2 cellular contexts compared by ENCODE assay signal in the genomic region with DNA sequence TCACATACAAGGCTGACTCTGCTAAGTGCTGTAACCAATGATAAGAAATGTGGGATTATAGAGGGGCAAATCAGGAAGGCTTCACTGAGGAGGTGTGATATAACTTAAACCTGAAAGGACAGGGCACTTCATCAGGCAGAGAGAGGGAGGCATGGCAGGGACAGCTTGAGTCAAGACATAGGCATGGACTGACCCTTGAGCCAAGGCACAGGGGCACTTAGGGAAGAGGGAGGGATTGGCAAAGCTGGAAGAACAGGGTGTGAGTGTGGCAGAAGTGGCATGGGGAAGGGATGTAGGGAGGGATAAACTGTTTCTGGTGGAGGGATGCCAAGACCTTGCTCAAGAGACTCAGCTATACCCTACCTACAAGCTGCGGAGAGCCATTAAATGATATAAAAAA.
TF ChIP-seq lines count a peak whose summit lies in the region.

No MANE protein-coding gene starts in this region.

TF ChIP-seq in SK-N-SH, 30 proteins besides CTCF, POLR2A, EP300 and RAD21 (continued from another document):
- TF ChIP-seq, protein P1, sequence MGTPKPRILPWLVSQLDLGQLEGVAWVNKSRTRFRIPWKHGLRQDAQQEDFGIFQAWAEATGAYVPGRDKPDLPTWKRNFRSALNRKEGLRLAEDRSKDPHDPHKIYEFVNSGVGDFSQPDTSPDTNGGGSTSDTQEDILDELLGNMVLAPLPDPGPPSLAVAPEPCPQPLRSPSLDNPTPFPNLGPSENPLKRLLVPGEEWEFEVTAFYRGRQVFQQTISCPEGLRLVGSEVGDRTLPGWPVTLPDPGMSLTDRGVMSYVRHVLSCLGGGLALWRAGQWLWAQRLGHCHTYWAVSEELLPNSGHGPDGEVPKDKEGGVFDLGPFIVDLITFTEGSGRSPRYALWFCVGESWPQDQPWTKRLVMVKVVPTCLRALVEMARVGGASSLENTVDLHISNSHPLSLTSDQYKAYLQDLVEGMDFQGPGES (IDR thresholded peaks at IDR 0.05; ENCODE audit: low read depth, low read length), result no peak
TF ChIP-seq in SK-N-SH: peak in this region for 0.

TF ChIP-seq in SK-N-SH treated with all-trans-retinoic acid at 6 μM for 48 hours, 23 proteins besides CTCF, POLR2A, EP300 and RAD21 (continued from another document):
- TF ChIP-seq, protein P2, sequence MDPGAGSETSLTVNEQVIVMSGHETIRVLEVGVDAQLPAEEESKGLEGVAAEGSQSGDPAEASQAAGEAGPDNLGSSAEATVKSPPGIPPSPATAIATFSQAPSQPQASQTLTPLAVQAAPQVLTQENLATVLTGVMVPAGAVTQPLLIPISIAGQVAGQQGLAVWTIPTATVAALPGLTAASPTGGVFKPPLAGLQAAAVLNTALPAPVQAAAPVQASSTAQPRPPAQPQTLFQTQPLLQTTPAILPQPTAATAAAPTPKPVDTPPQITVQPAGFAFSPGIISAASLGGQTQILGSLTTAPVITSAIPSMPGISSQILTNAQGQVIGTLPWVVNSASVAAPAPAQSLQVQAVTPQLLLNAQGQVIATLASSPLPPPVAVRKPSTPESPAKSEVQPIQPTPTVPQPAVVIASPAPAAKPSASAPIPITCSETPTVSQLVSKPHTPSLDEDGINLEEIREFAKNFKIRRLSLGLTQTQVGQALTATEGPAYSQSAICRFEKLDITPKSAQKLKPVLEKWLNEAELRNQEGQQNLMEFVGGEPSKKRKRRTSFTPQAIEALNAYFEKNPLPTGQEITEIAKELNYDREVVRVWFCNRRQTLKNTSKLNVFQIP (CRISPR knock-in tag; IDR thresholded peaks at IDR 0.05; ENCODE audit: borderline replicate concordance, low read depth), result no peak
- no peak for TF ChIP-seq CSDC2 (CRISPR knock-in tag; IDR thresholded peaks at IDR 0.05)
- no peak for TF ChIP-seq ARNTL (CRISPR knock-in tag; IDR thresholded peaks at IDR 0.05; ENCODE audit: borderline replicate concordance, low read depth)
- TF ChIP-seq, protein P3, sequence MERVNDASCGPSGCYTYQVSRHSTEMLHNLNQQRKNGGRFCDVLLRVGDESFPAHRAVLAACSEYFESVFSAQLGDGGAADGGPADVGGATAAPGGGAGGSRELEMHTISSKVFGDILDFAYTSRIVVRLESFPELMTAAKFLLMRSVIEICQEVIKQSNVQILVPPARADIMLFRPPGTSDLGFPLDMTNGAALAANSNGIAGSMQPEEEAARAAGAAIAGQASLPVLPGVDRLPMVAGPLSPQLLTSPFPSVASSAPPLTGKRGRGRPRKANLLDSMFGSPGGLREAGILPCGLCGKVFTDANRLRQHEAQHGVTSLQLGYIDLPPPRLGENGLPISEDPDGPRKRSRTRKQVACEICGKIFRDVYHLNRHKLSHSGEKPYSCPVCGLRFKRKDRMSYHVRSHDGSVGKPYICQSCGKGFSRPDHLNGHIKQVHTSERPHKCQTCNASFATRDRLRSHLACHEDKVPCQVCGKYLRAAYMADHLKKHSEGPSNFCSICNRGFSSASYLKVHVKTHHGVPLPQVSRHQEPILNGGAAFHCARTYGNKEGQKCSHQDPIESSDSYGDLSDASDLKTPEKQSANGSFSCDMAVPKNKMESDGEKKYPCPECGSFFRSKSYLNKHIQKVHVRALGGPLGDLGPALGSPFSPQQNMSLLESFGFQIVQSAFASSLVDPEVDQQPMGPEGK (CRISPR knock-in tag; IDR thresholded peaks at IDR 0.05; ENCODE audit: borderline replicate concordance), result no peak
- no peak for TF ChIP-seq GLIS3 (CRISPR knock-in tag; IDR thresholded peaks at IDR 0.05)
- no peak for TF ChIP-seq ZNF565 (CRISPR knock-in tag; conservative IDR thresholded peaks at IDR 0.05; ENCODE audit: low read depth)
- TF ChIP-seq PPARA (CRISPR knock-in tag; IDR thresholded peaks at IDR 0.05; ENCODE audit: borderline replicate concordance), result no peak
- TF ChIP-seq ZFP30 (CRISPR knock-in tag; IDR thresholded peaks at IDR 0.05), result no peak
- no peak for TF ChIP-seq ZFP3 (CRISPR knock-in tag; IDR thresholded peaks at IDR 0.05)
- TF ChIP-seq SNAI2 (CRISPR knock-in tag; IDR thresholded peaks at IDR 0.05), result no peak
- TF ChIP-seq RARB (CRISPR knock-in tag; IDR thresholded peaks at IDR 0.05), result no peak
- TF ChIP-seq ESRRG (CRISPR knock-in tag; IDR thresholded peaks at IDR 0.05), result no peak
- no peak for TF ChIP-seq BACH2 (CRISPR knock-in tag; IDR thresholded peaks at IDR 0.05; ENCODE audit: borderline replicate concordance)
- TF ChIP-seq ZNF8 (CRISPR knock-in tag; IDR thresholded peaks at IDR 0.05), result no peak
- TF ChIP-seq, protein P4, sequence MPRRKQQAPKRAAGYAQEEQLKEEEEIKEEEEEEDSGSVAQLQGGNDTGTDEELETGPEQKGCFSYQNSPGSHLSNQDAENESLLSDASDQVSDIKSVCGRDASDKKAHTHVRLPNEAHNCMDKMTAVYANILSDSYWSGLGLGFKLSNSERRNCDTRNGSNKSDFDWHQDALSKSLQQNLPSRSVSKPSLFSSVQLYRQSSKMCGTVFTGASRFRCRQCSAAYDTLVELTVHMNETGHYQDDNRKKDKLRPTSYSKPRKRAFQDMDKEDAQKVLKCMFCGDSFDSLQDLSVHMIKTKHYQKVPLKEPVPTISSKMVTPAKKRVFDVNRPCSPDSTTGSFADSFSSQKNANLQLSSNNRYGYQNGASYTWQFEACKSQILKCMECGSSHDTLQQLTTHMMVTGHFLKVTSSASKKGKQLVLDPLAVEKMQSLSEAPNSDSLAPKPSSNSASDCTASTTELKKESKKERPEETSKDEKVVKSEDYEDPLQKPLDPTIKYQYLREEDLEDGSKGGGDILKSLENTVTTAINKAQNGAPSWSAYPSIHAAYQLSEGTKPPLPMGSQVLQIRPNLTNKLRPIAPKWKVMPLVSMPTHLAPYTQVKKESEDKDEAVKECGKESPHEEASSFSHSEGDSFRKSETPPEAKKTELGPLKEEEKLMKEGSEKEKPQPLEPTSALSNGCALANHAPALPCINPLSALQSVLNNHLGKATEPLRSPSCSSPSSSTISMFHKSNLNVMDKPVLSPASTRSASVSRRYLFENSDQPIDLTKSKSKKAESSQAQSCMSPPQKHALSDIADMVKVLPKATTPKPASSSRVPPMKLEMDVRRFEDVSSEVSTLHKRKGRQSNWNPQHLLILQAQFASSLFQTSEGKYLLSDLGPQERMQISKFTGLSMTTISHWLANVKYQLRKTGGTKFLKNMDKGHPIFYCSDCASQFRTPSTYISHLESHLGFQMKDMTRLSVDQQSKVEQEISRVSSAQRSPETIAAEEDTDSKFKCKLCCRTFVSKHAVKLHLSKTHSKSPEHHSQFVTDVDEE (CRISPR knock-in tag; IDR thresholded peaks at IDR 0.05), result no peak
- no peak for TF ChIP-seq ZNF70 (CRISPR knock-in tag; IDR thresholded peaks at IDR 0.05)
